In genomic region chr3:30370681-30371271, GRCh38 we compare ENCODE assay signal across 2 cellular contexts.
TF ChIP-seq lines count a peak whose summit lies in the region.

No MANE protein-coding gene starts in this region.

TF ChIP-seq in A549, 52 proteins besides CTCF, POLR2A, EP300 and RAD21 (continued from another document and continues in another):
- TF ChIP-seq E2F6 (IDR thresholded peaks at IDR 0.05; ENCODE audit: borderline replicate concordance, low read depth) (no peak), RFX5 (IDR thresholded peaks at IDR 0.05) (no peak), HDAC2 (IDR thresholded peaks at IDR 0.05) (no peak), PBX3 (IDR thresholded peaks at IDR 0.05) (no peak), FOSL2 (IDR thresholded peaks at IDR 0.05) (no peak), FOSL2 (CRISPR knock-in tag; IDR thresholded peaks at IDR 0.05) (peak; percentile 52), CBX8 (IDR thresholded peaks at IDR 0.05) (no peak), REST (IDR thresholded peaks at IDR 0.05) (no peak), GATA3 (IDR thresholded peaks at IDR 0.05; ENCODE audit: borderline replicate concordance) (peak; percentile 88), ESRRA (IDR thresholded peaks at IDR 0.05; ENCODE audit: borderline replicate concordance, low read length) (no peak), POLR2AphosphoS2 (conservative IDR thresholded peaks at IDR 0.05; ENCODE audit: low read length) (no peak), SMC3 (IDR thresholded peaks at IDR 0.05) (peak; percentile 36; the same call in 2 of the 3 replicates), BCL3 (IDR thresholded peaks at IDR 0.05) (peak; percentile 50; the same call in 1 of the 3 replicates), HES2 (IDR thresholded peaks at IDR 0.05) (no peak), HOXA7 (CRISPR knock-in tag; IDR thresholded peaks at IDR 0.05) (no peak), ZFP36 (IDR thresholded peaks at IDR 0.05; ENCODE audit: borderline replicate concordance, partially characterized antibody) (no peak), FOSB (CRISPR knock-in tag; IDR thresholded peaks at IDR 0.05) (no peak), TP53 (CRISPR knock-in tag; IDR thresholded peaks at IDR 0.05) (no peak), BHLHE40 (IDR thresholded peaks at IDR 0.05; ENCODE audit: low read depth, low read length) (no peak), CHD4 (IDR thresholded peaks at IDR 0.05; ENCODE audit: borderline replicate concordance) (no peak), ATOH8 (CRISPR knock-in tag; IDR thresholded peaks at IDR 0.05; ENCODE audit: low read depth) (no peak), ZC3H11A (IDR thresholded peaks at IDR 0.05) (no peak), EHF (CRISPR knock-in tag; IDR thresholded peaks at IDR 0.05) (no peak), MAX (IDR thresholded peaks at IDR 0.05) (0 out of 2 replicates have a peak, but pooled peaks have one; percentile 26)

TF ChIP-seq in SK-N-SH treated with all-trans-retinoic acid at 6 μM for 48 hours, 23 proteins besides CTCF, POLR2A, EP300 and RAD21 (continued from another document):
- TF ChIP-seq ZC3H10 (CRISPR knock-in tag; IDR thresholded peaks at IDR 0.05): no peak
- no peak for TF ChIP-seq POU6F1 (CRISPR knock-in tag; IDR thresholded peaks at IDR 0.05; ENCODE audit: borderline replicate concordance, low read depth)
- no peak for TF ChIP-seq ESRRG (CRISPR knock-in tag; IDR thresholded peaks at IDR 0.05)
- TF ChIP-seq ZNF70 (CRISPR knock-in tag; IDR thresholded peaks at IDR 0.05): no peak
